ENCODE assay signal across 33 cellular contexts in genomic region chr22:20621162-20621561, GRCh38.
"Had no signal": no experiment of that assay in that cellular context is flagged by ENCODE, and none has a peak within 500 bp of the region (broad histone marks: within the 10 kb centered on the region; RNA-seq: fewer than 3 reads in every experiment).

No MANE protein-coding gene starts in this region.

- H3K9me3 ChIP-seq: MG63 had no signal

- H3K36me3 ChIP-seq: MG63 had no signal

- H3K4me3 ChIP-seq: MG63 had no signal

- H3K27me3 ChIP-seq: MG63 had no signal

- DNase-seq: Karpas-422, Kasumi-1, MG63, MM.1S, MV-4-11, NCI-H1048, NCI-H1092, NCI-H1092 treated with DMSO at 0.1 percent for 48 hours, NCI-H1105, NCI-H1105 treated with DMSO at 0.1 percent for 48 hours, NCI-H1417, NCI-H1417 treated with DMSO at 0.1 percent for 48 hours, NCI-H1436, NCI-H1436 treated with DMSO at 0.1 percent for 48 hours, NCI-H146, NCI-H1694, NCI-H1694 treated with DMSO at 0.1 percent for 48 hours, NCI-H187, NCI-H187 treated with DMSO at 0.1 percent for 48 hours, NCI-H1930, NCI-H2029, NCI-H2029 treated with DMSO at 0.1 percent for 48 hours, NCI-H2081, NCI-H2081 treated with DMSO at 0.1 percent for 48 hours, NCI-H2107, NCI-H2171, NCI-H2227 treated with DMSO at 0.1 percent for 48 hours, NCI-H226, NCI-H345, NCI-H446, NCI-H446 treated with DMSO at 0.1 percent for 48 hours, NCI-H510A, NCI-H510A treated with DMSO at 0.1 percent for 48 hours had no signal
